ENCODE assay signal across 19 cellular contexts in genomic region chr19:45865269-45865948, GRCh38. TPM values are rescaled to one million over a fixed set of nuclear protein-coding genes. Genes with fewer than 3 reads are reported as not detected.
DNase-seq lines count a peak whose midpoint lies in the region; ATAC-seq and TF ChIP-seq lines count a peak whose summit lies in the region.
"Had no signal": no experiment of that assay in that cellular context is flagged by ENCODE, and none has a peak within 500 bp of the region (broad histone marks: within the 10 kb centered on the region; RNA-seq: fewer than 3 reads in every experiment).

No MANE protein-coding gene starts in this region.

- H3K4me3 ChIP-seq in endodermal cell (ENCODE audit: low read length) (peak overlapping the region; percentile 91), mucosa of rectum (ENCODE audit: low read length in 2 of 2) (peak overlapping the region; percentile 80 to 82), suprapubic skin (no peak overlapping the region)

- H3K9me3 ChIP-seq in endodermal cell (ENCODE audit: control insufficient read depth, low read length) (no peaks in the 10 kb centered on the region), mucosa of rectum (ENCODE audit: control insufficient read depth in 2 of 2, low read length in 2 of 2) (no peaks in the 10 kb centered on the region), suprapubic skin (no peaks in the 10 kb centered on the region)
- H3K9me3 ChIP-seq: upper lobe of right lung had no signal

- H3K4me1 ChIP-seq in endodermal cell (ENCODE audit: control insufficient read depth, insufficient read depth, low read length) (peaks cover 6% of the 10 kb centered on the region), mucosa of rectum (ENCODE audit: control insufficient read depth in 2 of 2, insufficient read depth in 2 of 2, low read length in 2 of 2) (peaks cover 15 to 20% of the 10 kb centered on the region in 2 donors), suprapubic skin (peaks cover 26% of the 10 kb centered on the region)

- H3K27ac ChIP-seq in endodermal cell (ENCODE audit: low read depth, low read length) (no peak overlapping the region), mucosa of rectum (ENCODE audit: low read depth in 2 of 2, low read length in 2 of 2) (peak overlapping the region; percentile 82 to 89), suprapubic skin (no peak overlapping the region)
- H3K27ac ChIP-seq: parathyroid adenoma, upper lobe of right lung had no signal

- POLR2A ChIA-PET in activated naive CD8-positive, alpha-beta T cell treated with anti-CD3 and anti-CD28 coated beads, Interleukin-2, amount 10 ng/mL, durations not matched to agents 7 days and 5 days (lab: Charles Lee): interaction anchor here (4.0 kb wide), 1 partner anchor 21 kb away, joined by 30 read pairs; the partner anchor contains the start of gene IRF2BP1

- no peak for ATAC-seq in activated naive CD8-positive, alpha-beta T cell treated with anti-CD3 and anti-CD28 coated beads, Interleukin-2, amount 10 ng/mL, durations not matched to agents 7 days and 5 days (ENCODE audit: low read depth)
- ATAC-seq: upper lobe of right lung had no signal

- H3K27me3 Mint-ChIP-seq in activated naive CD8-positive, alpha-beta T cell treated with anti-CD3 and anti-CD28 coated beads, Interleukin-2, amount 10 ng/mL, durations not matched to agents 7 days and 5 days: peaks cover 39% of the 10 kb centered on the region
- peaks cover 35% of the 10 kb centered on the region for H3K27me3 Mint-ChIP-seq in activated naive CD8-positive, alpha-beta T cell treated with anti-CD3 and anti-CD28 coated beads for 36 hours
- H3K27me3 Mint-ChIP-seq in endodermal cell (ENCODE audit: insufficient read depth): no peaks in the 10 kb centered on the region

- peaks cover 14% of the 10 kb centered on the region for H3K4me1 Mint-ChIP-seq in activated naive CD8-positive, alpha-beta T cell treated with anti-CD3 and anti-CD28 coated beads, Interleukin-2, amount 10 ng/mL, durations not matched to agents 7 days and 5 days
- peaks cover 21% of the 10 kb centered on the region for H3K4me1 Mint-ChIP-seq in activated naive CD8-positive, alpha-beta T cell treated with anti-CD3 and anti-CD28 coated beads for 36 hours
- H3K4me1 Mint-ChIP-seq in endodermal cell: peaks cover 22% of the 10 kb centered on the region

- TF ChIP-seq CTCF in endodermal cell (conservative IDR thresholded peaks at IDR 0.05): no peak
- no peak for TF ChIP-seq CTCF in suprapubic skin (IDR thresholded peaks at IDR 0.05)

- no peak for TF ChIP-seq EP300 in suprapubic skin (IDR thresholded peaks at IDR 0.05)

- TF ChIP-seq POLR2A in suprapubic skin (IDR thresholded peaks at IDR 0.05) (no peak), erythroblast (IDR thresholded peaks at IDR 0.05; ENCODE audit: low read length) (no peak)

- H3K36me3 Mint-ChIP-seq in activated naive CD8-positive, alpha-beta T cell treated with anti-CD3 and anti-CD28 coated beads, Interleukin-2, amount 10 ng/mL, durations not matched to agents 7 days and 5 days: no peaks in the 10 kb centered on the region
- H3K36me3 Mint-ChIP-seq in activated naive CD8-positive, alpha-beta T cell treated with anti-CD3 and anti-CD28 coated beads for 36 hours: peaks cover 9% of the 10 kb centered on the region
- peaks cover 26% of the 10 kb centered on the region for H3K36me3 Mint-ChIP-seq in endodermal cell (ENCODE audit: low read depth)

- H3K9me3 Mint-ChIP-seq in activated naive CD8-positive, alpha-beta T cell treated with anti-CD3 and anti-CD28 coated beads, Interleukin-2, amount 10 ng/mL, durations not matched to agents 7 days and 5 days: no peaks in the 10 kb centered on the region
- no peaks in the 10 kb centered on the region for H3K9me3 Mint-ChIP-seq in activated naive CD8-positive, alpha-beta T cell treated with anti-CD3 and anti-CD28 coated beads for 36 hours
- H3K9me3 Mint-ChIP-seq in endodermal cell: no peaks in the 10 kb centered on the region

- no peak for DNase-seq in activated naive CD8-positive, alpha-beta T cell treated with anti-CD3 and anti-CD28 coated beads, Interleukin-2, amount 10 ng/mL, durations not matched to agents 7 days and 5 days
- DNase-seq in activated naive CD8-positive, alpha-beta T cell treated with anti-CD3 and anti-CD28 coated beads for 36 hours: no peak
- DNase-seq in endodermal cell (peak; percentile 52), suprapubic skin (ENCODE audit: low spot score in 2 of 2) (no peak), AG20443 (ENCODE audit: low spot score) (no peak), erythroblast (lab: John Stamatoyannopoulos, UW) (no peak)
- DNase-seq in activated CD8-positive, alpha-beta memory T cell treated with anti-CD3 and anti-CD28 coated beads, Interleukin-2, amount 50 U/mL, for 48 hours: no peak
- DNase-seq: aorta; NCI-H1105 treated with DMSO at 0.1 percent for 48 hours; NK-92 treated with Interleukin-12 subunit alpha and Interleukin-12 subunit beta, amount 100 ng/mL, for 24 hours; upper lobe of right lung had no signal

- 56 to 79% methylated on average over 4 to 9 of the region's 9 CpGs for WGBS in endodermal cell (ENCODE audit: insufficient coverage in 1 of 2, insufficient read length in 1 of 2), 2 experiments
- WGBS in suprapubic skin: 67% methylated on average over 8 of the region's 9 CpGs

- H3K27ac Mint-ChIP-seq in activated naive CD8-positive, alpha-beta T cell treated with anti-CD3 and anti-CD28 coated beads, Interleukin-2, amount 10 ng/mL, durations not matched to agents 7 days and 5 days: no peak overlapping the region
- no peak overlapping the region for H3K27ac Mint-ChIP-seq in activated naive CD8-positive, alpha-beta T cell treated with anti-CD3 and anti-CD28 coated beads for 36 hours
- H3K27ac Mint-ChIP-seq in endodermal cell: peak overlapping the region; percentile 80

- H3K27me3 ChIP-seq in endodermal cell (ENCODE audit: control insufficient read depth, insufficient read depth, low read length, poor library complexity, severe bottlenecking) (no peaks in the 10 kb centered on the region), mucosa of rectum (ENCODE audit: control insufficient read depth in 2 of 2, insufficient read depth in 2 of 2, low read length in 2 of 2) (no peaks in the 10 kb centered on the region), suprapubic skin (peaks cover 9% of the 10 kb centered on the region)

- H3K9ac ChIP-seq in endodermal cell (ENCODE audit: extremely low read depth, low read length, poor library complexity, severe bottlenecking) (peak overlapping the region; percentile 48), mucosa of rectum (ENCODE audit: low read depth in 1 of 2, low read length in 2 of 2) (peak overlapping the region; percentile 81 to 86)
- H3K9ac ChIP-seq: parathyroid adenoma had no signal

- H3K4me3 Mint-ChIP-seq in activated naive CD8-positive, alpha-beta T cell treated with anti-CD3 and anti-CD28 coated beads, Interleukin-2, amount 10 ng/mL, durations not matched to agents 7 days and 5 days: peak overlapping the region; percentile 28
- no peak overlapping the region for H3K4me3 Mint-ChIP-seq in activated naive CD8-positive, alpha-beta T cell treated with anti-CD3 and anti-CD28 coated beads for 36 hours
- peak overlapping the region; percentile 100 for H3K4me3 Mint-ChIP-seq in endodermal cell

- peaks cover 13% of the 10 kb centered on the region for H3K36me3 ChIP-seq in endodermal cell (ENCODE audit: control insufficient read depth, insufficient read depth, low read length)
- no peaks in the 10 kb centered on the region for H3K36me3 ChIP-seq in mucosa of rectum (ENCODE audit: control insufficient read depth in 2 of 2, insufficient read depth in 2 of 2, low read length in 2 of 2)
- no peaks in the 10 kb centered on the region for H3K36me3 ChIP-seq in suprapubic skin

RNA-seq across cellular contexts. Expression of gene FOXA3, which starts 1.3 kb away (rescaled TPM):
- not detected for total RNA-seq in activated naive CD8-positive, alpha-beta T cell treated with anti-CD3 and anti-CD28 coated beads, Interleukin-2, amount 10 ng/mL, durations not matched to agents 7 days and 5 days
- under 1 TPM; 0.28 to 0.39 TPM for total RNA-seq in activated naive CD8-positive, alpha-beta T cell treated with anti-CD3 and anti-CD28 coated beads for 36 hours
- total RNA-seq in endodermal cell (10 to 100 TPM; 54.2 to 58.1 TPM), suprapubic skin (under 1 TPM in 1 of 4 donors, not detected in 3; 0.30 TPM)
- 8.4 TPM for polyA plus RNA-seq in endodermal cell (2013, experiment 1 of 2)
- 8.1 TPM for polyA plus RNA-seq in endodermal cell (2013, experiment 2 of 2)
- total RNA-seq: A673, glomerular endothelial cell, skeletal muscle tissue had no signal

RNA-seq across cellular contexts. Expression of gene SYMPK, which starts 2.5 kb away (rescaled TPM):
- total RNA-seq in activated naive CD8-positive, alpha-beta T cell treated with anti-CD3 and anti-CD28 coated beads, Interleukin-2, amount 10 ng/mL, durations not matched to agents 7 days and 5 days: 100 to 1,000 TPM; 100 to 113 TPM
- 100 to 1,000 TPM; 104 to 109 TPM for total RNA-seq in activated naive CD8-positive, alpha-beta T cell treated with anti-CD3 and anti-CD28 coated beads for 36 hours
- total RNA-seq in endodermal cell (100 to 1,000 TPM; 104 to 119 TPM), suprapubic skin (10 to 100 TPM; 32.8 to 76.3 (median 44.1) TPM)
- 68.8 TPM for polyA plus RNA-seq in endodermal cell (2013, experiment 1 of 2)
- 64.9 TPM for polyA plus RNA-seq in endodermal cell (2013, experiment 2 of 2)

RNA-seq across cellular contexts. Expression of gene IRF2BP1, which starts 20.5 kb away (rescaled TPM):
- 10 to 100 TPM; 20.9 to 23.9 TPM for total RNA-seq in activated naive CD8-positive, alpha-beta T cell treated with anti-CD3 and anti-CD28 coated beads, Interleukin-2, amount 10 ng/mL, durations not matched to agents 7 days and 5 days
- total RNA-seq in activated naive CD8-positive, alpha-beta T cell treated with anti-CD3 and anti-CD28 coated beads for 36 hours: 10 to 100 TPM; 18.5 to 19.5 TPM
- total RNA-seq in endodermal cell (10 to 100 TPM; 23.8 to 30.3 TPM), suprapubic skin (10 to 100 TPM; 24.7 to 36.9 (median 30.7) TPM)
- 18.0 TPM for polyA plus RNA-seq in endodermal cell (2013, experiment 1 of 2)
- polyA plus RNA-seq in endodermal cell (2013, experiment 2 of 2): 18.3 TPM

RNA-seq across cellular contexts. Expression of gene MYPOP, which starts 37.0 kb away (rescaled TPM):
- total RNA-seq in activated naive CD8-positive, alpha-beta T cell treated with anti-CD3 and anti-CD28 coated beads, Interleukin-2, amount 10 ng/mL, durations not matched to agents 7 days and 5 days: 10 to 100 TPM; 12.0 to 12.5 TPM
- 1 to 10 TPM; 3.9 TPM for total RNA-seq in activated naive CD8-positive, alpha-beta T cell treated with anti-CD3 and anti-CD28 coated beads for 36 hours
- 10 to 100 TPM; 13.6 to 19.9 TPM for total RNA-seq in endodermal cell
- polyA plus RNA-seq in endodermal cell (2013, experiment 1 of 2): 9.8 TPM
- 8.9 TPM for polyA plus RNA-seq in endodermal cell (2013, experiment 2 of 2)
- 1 to 10 TPM; 4.4 to 9.4 (median 6.5) TPM for total RNA-seq in suprapubic skin

RNA-seq across cellular contexts. Expression of gene NANOS2, which starts 49.2 kb away (rescaled TPM):
- total RNA-seq in activated naive CD8-positive, alpha-beta T cell treated with anti-CD3 and anti-CD28 coated beads, Interleukin-2, amount 10 ng/mL, durations not matched to agents 7 days and 5 days: not detected
- total RNA-seq in activated naive CD8-positive, alpha-beta T cell treated with anti-CD3 and anti-CD28 coated beads for 36 hours: not detected
- not detected for total RNA-seq in endodermal cell
- not detected for polyA plus RNA-seq in endodermal cell (2013, experiment 1 of 2)
- not detected for polyA plus RNA-seq in endodermal cell (2013, experiment 2 of 2)
- not detected for total RNA-seq in suprapubic skin
- total RNA-seq: A673, aorta, glomerular endothelial cell, kidney epithelial cell, mucosa of gallbladder, skeletal muscle tissue, upper lobe of right lung had no signal
- polyA plus RNA-seq: aorta, esophagus had no signal

Comparison
In these comparisons a context has a peak if more than half of its experiments do, and no peak if none do; other contexts are left out.
1. H3K27ac ChIP-seq: peak in mucosa of rectum (2 of 2); none in endodermal cell (single experiment) and suprapubic skin (single experiment).
2. RNA of gene FOXA3, which starts 1.3 kb away (total RNA-seq): 54.2 to 58.1 TPM in endodermal cell; 0.28 to 0.39 TPM in activated naive CD8-positive, alpha-beta T cell treated with anti-CD3 and anti-CD28 coated beads for 36 hours, not detected in activated naive CD8-positive, alpha-beta T cell treated with anti-CD3 and anti-CD28 coated beads, Interleukin-2, amount 10 ng/mL, durations not matched to agents 7 days and 5 days and 0.30 TPM in suprapubic skin; every median in the first group is over 10 times any median in the second.